In genomic region chr2:74228772-74229171, GRCh38 we compare ENCODE assay signal across 31 cellular contexts. TPM values are rescaled to one million over a fixed set of nuclear protein-coding genes. Genes with fewer than 3 reads are reported as not detected.
DNase-seq lines count a peak whose midpoint lies in the region; ATAC-seq and TF ChIP-seq lines count a peak whose summit lies in the region.
"Had no signal": no experiment of that assay in that cellular context is flagged by ENCODE, and none has a peak within 500 bp of the region (broad histone marks: within the 10 kb centered on the region; RNA-seq: fewer than 3 reads in every experiment).

No MANE protein-coding gene starts in this region.

- no peak overlapping the region for H3K4me3 Mint-ChIP-seq in WTC11
- H3K4me3 Mint-ChIP-seq: CD14-positive monocyte; CD8-positive, alpha-beta memory T cell; IgD-negative memory B cell had no signal

- H3K9me3 ChIP-seq in gastrocnemius medialis: no peaks in the 10 kb centered on the region
- H3K9me3 ChIP-seq: BE2C, SJSA1 had no signal

- H3K4me3 ChIP-seq in H7 (ENCODE audit: insufficient read depth, low read depth, low read length) (no peak overlapping the region), gastrocnemius medialis (no peak overlapping the region)
- H3K4me3 ChIP-seq: GM23248, PC-9, SJSA1 had no signal

- no peaks in the 10 kb centered on the region for H3K27me3 ChIP-seq in H7 (ENCODE audit: control insufficient read depth, insufficient read depth, low read length)
- H3K27me3 ChIP-seq in gastrocnemius medialis: no peaks in the 10 kb centered on the region
- H3K27me3 ChIP-seq: BE2C, SJSA1 had no signal

- intact Hi-C loops in gastrocnemius medialis (cut with DNase I; ENCODE audit: low total_unique reads): no loop called here

- H3K4me1 ChIP-seq in gastrocnemius medialis: peaks cover 17 to 20% of the 10 kb centered on the region in 2 donors
- H3K4me1 ChIP-seq: BE2C, SJSA1 had no signal

- TF ChIP-seq CTCF in WTC11 (IDR thresholded peaks at IDR 0.05): no peak
- no peak for TF ChIP-seq CTCF in gastrocnemius medialis (IDR thresholded peaks at IDR 0.05 in 4 of 5, conservative IDR thresholded peaks at IDR 0.05 in 1 of 5)

- CTCF ChIA-PET in WTC11 (lab: Charles Lee): interaction anchor here (0.8 to 3.0 kb wide), 7 partner anchors 10 to 405 kb away, joined by 3 to 12 read pairs (median 4); no protein-coding TSS in a partner anchor

- H3K27ac ChIP-seq in gastrocnemius medialis: no peak overlapping the region
- H3K27ac ChIP-seq: 22Rv1, GM23248, HL-60, KMS-11, PC-9, SJSA1 had no signal

- no peaks in the 10 kb centered on the region for H3K36me3 Mint-ChIP-seq in WTC11

- DNase-seq in DMS53 (lab: John Stamatoyannopoulos, UW) (peak; percentile 13), DMS53 treated with DMSO at 0.1 percent for 48 hours (lab: John Stamatoyannopoulos, UW; ENCODE audit: unreplicated experiment) (no peak), H7 (peak; percentile 75), WTC11 (ENCODE audit: low spot score) (peak; percentile 38), islet precursor cell (peak; percentile 26), gastrocnemius medialis (no peak), COLO829 (ENCODE audit: low spot score) (no peak)
- DNase-seq: ACHN; BE2C; CD8-positive, alpha-beta memory T cell; DMS153; GM23248; MM.1S; NCI-H1048; NCI-H1417; NCI-H187 treated with DMSO at 0.1 percent for 48 hours; NCI-H2171; NCI-H226; NCI-H510A treated with DMSO at 0.1 percent for 48 hours; NCI-H748 treated with DMSO at 0.1 percent for 48 hours; NK-92 treated with Interleukin-12 subunit alpha and Interleukin-12 subunit beta, amount 100 ng/mL, for 24 hours; PC-9; Right ventricle myocardium superior had no signal

- in situ Hi-C loops in gastrocnemius medialis (cut with MboI; ENCODE audit: low sequenced_read_pairs in 4 of 4): no loop called here

- H3K27ac Mint-ChIP-seq in WTC11: no peak overlapping the region
- H3K27ac Mint-ChIP-seq: CD14-positive monocyte; CD8-positive, alpha-beta memory T cell; IgD-negative memory B cell had no signal

- no peak for TF ChIP-seq POLR2A in gastrocnemius medialis (IDR thresholded peaks at IDR 0.05)

- H3K27me3 Mint-ChIP-seq in WTC11 (ENCODE audit: low read depth): peaks cover 4% of the 10 kb centered on the region; the same call in 1 of the 2 replicates
- H3K27me3 Mint-ChIP-seq: CD8-positive, alpha-beta memory T cell; IgD-negative memory B cell had no signal

- ATAC-seq in WTC11 (no peak), HG03025 (IDR thresholded peaks at IDR 0.05; ENCODE audit: low FRiP score, unreplicated experiment) (no peak), gastrocnemius medialis (no peak)
- ATAC-seq: HCT116 had no signal

- POLR2A ChIA-PET in WTC11 (lab: Charles Lee): interaction anchor here (0.6 to 0.7 kb wide), 3 partner anchors 19 to 387 kb away, joined by 3 to 7 read pairs (median 3); no protein-coding TSS in a partner anchor

- peaks cover 15% of the 10 kb centered on the region for H3K4me1 Mint-ChIP-seq in WTC11
- H3K4me1 Mint-ChIP-seq: CD8-positive, alpha-beta memory T cell had no signal

- H3K36me3 ChIP-seq in H7 (replicated peaks; ENCODE audit: control insufficient read depth, insufficient read depth, low read length) (no peaks in the 10 kb centered on the region), gastrocnemius medialis (no peaks in the 10 kb centered on the region)
- H3K36me3 ChIP-seq: BE2C, SJSA1 had no signal

- no peaks in the 10 kb centered on the region for H3K9me3 Mint-ChIP-seq in WTC11
- H3K9me3 Mint-ChIP-seq: CD8-positive, alpha-beta memory T cell; IgD-negative memory B cell had no signal

TF ChIP-seq in WTC11, 78 proteins besides CTCF, POLR2A, EP300 and RAD21 (continues in another document):
- TF ChIP-seq ZNF671 (CRISPR knock-in tag; IDR thresholded peaks at IDR 0.05) (no peak), E2F5 (CRISPR knock-in tag; IDR thresholded peaks at IDR 0.05) (no peak), SP1 (CRISPR knock-in tag; conservative IDR thresholded peaks at IDR 0.05) (no peak), RORB (CRISPR knock-in tag; IDR thresholded peaks at IDR 0.05) (no peak), ZNF121 (CRISPR knock-in tag; IDR thresholded peaks at IDR 0.05) (no peak), ZNF317 (CRISPR knock-in tag; IDR thresholded peaks at IDR 0.05; ENCODE audit: borderline replicate concordance, low read depth) (no peak), NFE2L1 (CRISPR knock-in tag; IDR thresholded peaks at IDR 0.05) (no peak), MXD4 (CRISPR knock-in tag; IDR thresholded peaks at IDR 0.05; ENCODE audit: borderline replicate concordance) (no peak), NFATC4 (CRISPR knock-in tag; IDR thresholded peaks at IDR 0.05) (no peak), IRF2 (CRISPR knock-in tag; IDR thresholded peaks at IDR 0.05; ENCODE audit: borderline replicate concordance, low read depth) (no peak), NFYB (CRISPR knock-in tag; conservative IDR thresholded peaks at IDR 0.05; ENCODE audit: low read depth) (no peak), PRRX2 (CRISPR knock-in tag; IDR thresholded peaks at IDR 0.05) (no peak), TEAD4 (CRISPR knock-in tag; IDR thresholded peaks at IDR 0.05) (no peak), TCF7 (CRISPR knock-in tag; IDR thresholded peaks at IDR 0.05; ENCODE audit: low read depth) (no peak)
- TF ChIP-seq, protein P1, sequence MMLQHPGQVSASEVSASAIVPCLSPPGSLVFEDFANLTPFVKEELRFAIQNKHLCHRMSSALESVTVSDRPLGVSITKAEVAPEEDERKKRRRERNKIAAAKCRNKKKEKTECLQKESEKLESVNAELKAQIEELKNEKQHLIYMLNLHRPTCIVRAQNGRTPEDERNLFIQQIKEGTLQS (CRISPR knock-in tag; conservative IDR thresholded peaks at IDR 0.05): no peak
- TF ChIP-seq, protein P2, sequence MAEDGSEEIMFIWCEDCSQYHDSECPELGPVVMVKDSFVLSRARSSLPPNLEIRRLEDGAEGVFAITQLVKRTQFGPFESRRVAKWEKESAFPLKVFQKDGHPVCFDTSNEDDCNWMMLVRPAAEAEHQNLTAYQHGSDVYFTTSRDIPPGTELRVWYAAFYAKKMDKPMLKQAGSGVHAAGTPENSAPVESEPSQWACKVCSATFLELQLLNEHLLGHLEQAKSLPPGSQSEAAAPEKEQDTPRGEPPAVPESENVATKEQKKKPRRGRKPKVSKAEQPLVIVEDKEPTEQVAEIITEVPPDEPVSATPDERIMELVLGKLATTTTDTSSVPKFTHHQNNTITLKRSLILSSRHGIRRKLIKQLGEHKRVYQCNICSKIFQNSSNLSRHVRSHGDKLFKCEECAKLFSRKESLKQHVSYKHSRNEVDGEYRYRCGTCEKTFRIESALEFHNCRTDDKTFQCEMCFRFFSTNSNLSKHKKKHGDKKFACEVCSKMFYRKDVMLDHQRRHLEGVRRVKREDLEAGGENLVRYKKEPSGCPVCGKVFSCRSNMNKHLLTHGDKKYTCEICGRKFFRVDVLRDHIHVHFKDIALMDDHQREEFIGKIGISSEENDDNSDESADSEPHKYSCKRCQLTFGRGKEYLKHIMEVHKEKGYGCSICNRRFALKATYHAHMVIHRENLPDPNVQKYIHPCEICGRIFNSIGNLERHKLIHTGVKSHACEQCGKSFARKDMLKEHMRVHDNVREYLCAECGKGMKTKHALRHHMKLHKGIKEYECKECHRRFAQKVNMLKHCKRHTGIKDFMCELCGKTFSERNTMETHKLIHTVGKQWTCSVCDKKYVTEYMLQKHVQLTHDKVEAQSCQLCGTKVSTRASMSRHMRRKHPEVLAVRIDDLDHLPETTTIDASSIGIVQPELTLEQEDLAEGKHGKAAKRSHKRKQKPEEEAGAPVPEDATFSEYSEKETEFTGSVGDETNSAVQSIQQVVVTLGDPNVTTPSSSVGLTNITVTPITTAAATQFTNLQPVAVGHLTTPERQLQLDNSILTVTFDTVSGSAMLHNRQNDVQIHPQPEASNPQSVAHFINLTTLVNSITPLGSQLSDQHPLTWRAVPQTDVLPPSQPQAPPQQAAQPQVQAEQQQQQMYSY (CRISPR knock-in tag; IDR thresholded peaks at IDR 0.05): no peak
- TF ChIP-seq, protein P3, sequence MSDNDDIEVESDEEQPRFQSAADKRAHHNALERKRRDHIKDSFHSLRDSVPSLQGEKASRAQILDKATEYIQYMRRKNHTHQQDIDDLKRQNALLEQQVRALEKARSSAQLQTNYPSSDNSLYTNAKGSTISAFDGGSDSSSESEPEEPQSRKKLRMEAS (CRISPR knock-in tag; IDR thresholded peaks at IDR 0.05): no peak

RNA-seq across cellular contexts. Expression of gene MTHFD2, which starts 30.4 kb away (rescaled TPM):
- total RNA-seq in H7 (2014; rRNA removed; shearing (Covaris generic)): 303 and 311 TPM in 2 replicates
- 192 to 251 TPM (median 193 TPM) in 3 replicates for total RNA-seq in WTC11 (2021)
- total RNA-seq in gastrocnemius medialis: 10 to 100 TPM; 29.0 to 53.5 (median 32.5) TPM

RNA-seq across cellular contexts. Expression of gene MOB1A, which starts 50.1 kb away (rescaled TPM):
- total RNA-seq in H7 (2014; rRNA removed; shearing (Covaris generic)): 75.5 and 84.6 TPM in 2 replicates
- total RNA-seq in WTC11 (2021) (84.9 to 92.6 TPM (median 88.2 TPM) in 3 replicates), gastrocnemius medialis (10 to 100 TPM; 19.9 to 44.3 (median 35.5) TPM)

Comparison
In these comparisons a context has a peak if more than half of its experiments do, and no peak if none do; other contexts are left out.
1. DNase-seq: peak in DMS53 (single experiment), H7 (single experiment), WTC11 (single experiment) and islet precursor cell (single experiment); none in DMS53 treated with DMSO at 0.1 percent for 48 hours (single experiment), gastrocnemius medialis (0 of 2) and COLO829 (single experiment).